8 cellular contexts compared by ENCODE assay signal in genomic region chr10:1050555-1050954, GRCh38. TPM values are rescaled to one million over a fixed set of nuclear protein-coding genes. Genes with fewer than 3 reads are reported as not detected.
A peak's percentile ranks its signal among the peaks of the same experiment; 100 is the strongest.
DNase-seq lines count a peak whose midpoint lies in the region; ATAC-seq, FAIRE-seq and TF ChIP-seq lines count a peak whose summit lies in the region.

No MANE protein-coding gene starts in this region.

- H3K36me3 Mint-ChIP-seq in IgD-negative memory B cell: no peaks in the 10 kb centered on the region

- BruUV-seq in HepG2 (replicated peaks; lab: Mats Ljungman, UMichigan): no TSS peak

- peaks cover 3 to 25% of the 10 kb centered on the region in 2 experiments; a peak in 3 of 5 replicates for H3K36me3 ChIP-seq in HepG2 (replicated peaks in 1 of 2; ENCODE audit: control insufficient read depth in 1 of 2, insufficient read depth in 2 of 2, low read length in 2 of 2)

- WGBS in HepG2 (ENCODE audit: low lambda C conversion rate): 32% methylated on average over 4 of the region's 4 CpGs

- H3K27me3 ChIP-seq in HepG2 (ENCODE audit: control insufficient read depth in 1 of 2, insufficient read depth in 2 of 2, low read length in 2 of 2): no peaks in the 10 kb centered on the region; a peak in 1 of 5 replicates

- DNase-seq in DMS114 treated with DMSO at 0.1 percent for 48 hours (lab: John Stamatoyannopoulos, UW; ENCODE audit: unreplicated experiment) (peak; percentile 13), HepG2 (ENCODE audit: low spot score) (peak; percentile 75), HEK293T (ENCODE audit: extremely low spot score) (no peak)
- DNase-seq in activated T-helper 9 cell treated with anti-CD3 and anti-CD28 coated beads, Interleukin-2, amount 50 U/mL, for 16 hours (ENCODE audit: low read depth): peak; percentile 15

- peak overlapping the region; percentile 71 to 100 (median 98) for H3K27ac Mint-ChIP-seq in IgD-negative memory B cell

- POLR2A ChIA-PET in HepG2 (lab: Yijun Ruan, JAX): interaction anchor here (1.6 to 1.8 kb wide), 2 partner anchors 80 to 117 kb away, joined by 6 to 9 read pairs; no protein-coding TSS in a partner anchor
- POLR2A ChIA-PET in HEK293T (lab: Yijun Ruan, JAX): no interaction called here

- no peaks in the 10 kb centered on the region for H3K27me3 Mint-ChIP-seq in IgD-negative memory B cell

- peaks cover 58% of the 10 kb centered on the region for H3K4me1 ChIP-seq in HepG2 (ENCODE audit: insufficient read depth, low read length)

- H3K9me3 Mint-ChIP-seq in IgD-negative memory B cell: no peaks in the 10 kb centered on the region

- CTCF ChIA-PET in HepG2 (lab: Yijun Ruan, JAX; ENCODE audit: low intra/inter-chr PET ratio, low total read pairs) (no interaction called here), HEK293T (lab: Yijun Ruan, JAX) (interaction anchor here (0.6 kb wide), 1 partner anchor 158 kb away, joined by 3 read pairs; no protein-coding TSS in a partner anchor)

- H4K20me1 ChIP-seq in HepG2 (ENCODE audit: insufficient read depth, low read length): peaks cover 33% of the 10 kb centered on the region

- peak overlapping the region; percentile 96 for H3K27ac ChIP-seq in HepG2 (ENCODE audit: extremely low read length, insufficient read depth, low read length)

- H2AFZ ChIP-seq in HepG2 (ENCODE audit: low read length): no peak overlapping the region

- peaks cover 80% of the 10 kb centered on the region for H3K79me2 ChIP-seq in HepG2 (ENCODE audit: insufficient read depth, low read length)

- peak in 1 of 2 experiments; percentile 35; a peak in 1 of 4 replicates for TF ChIP-seq POLR2A in HepG2 (IDR thresholded peaks at IDR 0.05; ENCODE audit: insufficient read depth in 1 of 2, low read depth in 2 of 2, low read length in 2 of 2)

- H3K4me1 Mint-ChIP-seq in IgD-negative memory B cell: peaks cover 38 to 51% (median 48%) of the 10 kb centered on the region in 3 donors

- TF ChIP-seq EP300 in HepG2 (IDR thresholded peaks at IDR 0.05; ENCODE audit: low read depth in 2 of 2, low read length in 2 of 2) (no peak), HepG2 (CRISPR knock-in tag; IDR thresholded peaks at IDR 0.05; ENCODE audit: borderline replicate concordance) (no peak)

- H3K4me2 ChIP-seq in HepG2 (ENCODE audit: low read depth, low read length): peak overlapping the region; percentile 85

- H3K9me3 ChIP-seq in HepG2 (ENCODE audit: low read length): no peaks in the 10 kb centered on the region

- FAIRE-seq in HepG2 (lab: Jason Lieb, UNC): peak; percentile 55

- ATAC-seq in HepG2: peak; percentile 11; the same call in 2 of the 3 replicates
- ATAC-seq in GM18870 (IDR thresholded peaks at IDR 0.05; ENCODE audit: unreplicated experiment): no peak
- ATAC-seq in HG03378 (IDR thresholded peaks at IDR 0.05; ENCODE audit: unreplicated experiment): no peak
- ATAC-seq in HG03354 (IDR thresholded peaks at IDR 0.05; ENCODE audit: poor library complexity, severe bottlenecking, unreplicated experiment): no peak

- peak overlapping the region; percentile 94; the same call in 1 of the 2 replicates for H3K9ac ChIP-seq in HepG2 (ENCODE audit: insufficient read depth, low read depth, low read length)

- in situ Hi-C loops in HepG2 (cut with HindIII; ENCODE audit: extremely low pct_ligation_motif_present, low pct_unique_long_range_greater_than_20kb): no loop called here

- intact Hi-C loops in HepG2 (cut with micrococcal nuclease; ENCODE audit: unreplicated experiment): no loop called here

- H3K4me3 Mint-ChIP-seq in IgD-negative memory B cell: peak overlapping the region; percentile 14 to 99 (median 67)

- no peak for TF ChIP-seq RAD21 in HepG2 (CRISPR knock-in tag; IDR thresholded peaks at IDR 0.05)

- TF ChIP-seq CTCF in HepG2 (CRISPR knock-in tag; IDR thresholded peaks at IDR 0.05): no peak

- H3K4me3 ChIP-seq in HepG2 (replicated peaks in 1 of 3; ENCODE audit: insufficient read depth in 1 of 3, low read depth in 2 of 3, low read length in 3 of 3): peak overlapping the region; percentile 34 to 98 (median 80); a peak in 5 of 6 replicates

TF ChIP-seq in HepG2, 621 proteins besides CTCF, POLR2A, EP300 and RAD21 (continues in another document):
- TF ChIP-seq ZNF263 (CRISPR knock-in tag; IDR thresholded peaks at IDR 0.05) (no peak), ZMYM4 (CRISPR knock-in tag; IDR thresholded peaks at IDR 0.05) (peak; percentile 40; the same call in 1 of the 2 replicates)

TF ChIP-seq in HEK293T, 16 proteins besides CTCF, POLR2A, EP300 and RAD21 (continues in another document):
- TF ChIP-seq FOXK2 (IDR thresholded peaks at IDR 0.05) (no peak), TARDBP (IDR thresholded peaks at IDR 0.05) (no peak), FOXA1 (IDR thresholded peaks at IDR 0.05) (no peak)

RNA-seq across cellular contexts. Expression of gene IDI1, which starts 1.6 kb away (rescaled TPM):
- polyA plus RNA-seq in IgD-negative memory B cell: 54.8 TPM
- 145 and 247 TPM in 2 replicates for total RNA-seq in HepG2 (2016; rRNA removed; fragmentation: Illumina TruSeq; extraction: Trizol)
- 30.6 and 36.4 TPM in 2 replicates for total RNA-seq in HepG2 (2016; cell fraction: cytosol; rRNA removed; fragmentation: Illumina TruSeq; extraction: Trizol; ENCODE audit: low read depth)
- total RNA-seq in HepG2 (2016; cell fraction: insoluble cytoplasmic fraction; rRNA removed; fragmentation: Illumina TruSeq; extraction: Trizol): 151 and 249 TPM in 2 replicates
- total RNA-seq in HepG2 (2016; cell fraction: membrane; rRNA removed; fragmentation: Illumina TruSeq; extraction: Trizol): 51.4 and 56.7 TPM in 2 replicates
- total RNA-seq in HepG2 (2016; cell fraction: nucleus; rRNA removed; fragmentation: Illumina TruSeq; extraction: Trizol): 95.7 and 98.8 TPM in 2 replicates
- polyA plus RNA-seq in HepG2 (2011; rRNA removed): 44.4 and 56.6 TPM in 2 replicates
- 17.6 and 37.3 TPM in 2 replicates for polyA plus RNA-seq in HepG2 (2011; cell fraction: cytosol; rRNA removed)
- polyA plus RNA-seq in HepG2 (2011; cell fraction: nucleus; rRNA removed): 43.0 and 68.2 TPM in 2 replicates
- polyA plus RNA-seq in HepG2 (2012): 95.0 and 101 TPM in 2 replicates
- polyA plus RNA-seq in HepG2 (2016; cell fraction: cytosol; fragmentation: Illumina TruSeq; extraction: Trizol; ENCODE audit: low read depth): 11.6 and 13.1 TPM in 2 replicates
- polyA plus RNA-seq in HepG2 (2016; cell fraction: insoluble cytoplasmic fraction; fragmentation: Illumina TruSeq; extraction: Trizol; ENCODE audit: low read depth): 253 and 286 TPM in 2 replicates
- polyA plus RNA-seq in HepG2 (2016; cell fraction: membrane; fragmentation: Illumina TruSeq; extraction: Trizol; ENCODE audit: low read depth): 34.8 and 35.9 TPM in 2 replicates
- polyA plus RNA-seq in HepG2 (2016; cell fraction: nucleus; fragmentation: Illumina TruSeq; extraction: Trizol; ENCODE audit: insufficient read depth, low read depth): 142 and 155 TPM in 2 replicates
- 13.6 and 22.4 TPM in 2 replicates for polyA minus RNA-seq in HepG2 (2011; rRNA and poly(A)+ RNA removed; ENCODE audit: low replicate concordance)
- polyA minus RNA-seq in HepG2 (2011; cell fraction: cytosol; rRNA and poly(A)+ RNA removed): 13.5 and 22.8 TPM in 2 replicates
- 43.5 and 60.7 TPM in 2 replicates for polyA minus RNA-seq in HepG2 (2011; cell fraction: nucleus; rRNA and poly(A)+ RNA removed)

RNA-seq across cellular contexts. Expression of gene WDR37, which starts 5.6 kb away (rescaled TPM):
- polyA plus RNA-seq in IgD-negative memory B cell (14.7 TPM), HepG2 (2011; rRNA removed) (7.5 and 8.6 TPM in 2 replicates)
- total RNA-seq in HepG2 (2016; rRNA removed; fragmentation: Illumina TruSeq; extraction: Trizol): 5.4 and 5.9 TPM in 2 replicates
- total RNA-seq in HepG2 (2016; cell fraction: cytosol; rRNA removed; fragmentation: Illumina TruSeq; extraction: Trizol; ENCODE audit: low read depth): 14.4 and 16.4 TPM in 2 replicates
- 4.7 and 6.1 TPM in 2 replicates for total RNA-seq in HepG2 (2016; cell fraction: insoluble cytoplasmic fraction; rRNA removed; fragmentation: Illumina TruSeq; extraction: Trizol)
- total RNA-seq in HepG2 (2016; cell fraction: membrane; rRNA removed; fragmentation: Illumina TruSeq; extraction: Trizol): 8.1 and 8.5 TPM in 2 replicates
- 7.7 and 7.8 TPM in 2 replicates for total RNA-seq in HepG2 (2016; cell fraction: nucleus; rRNA removed; fragmentation: Illumina TruSeq; extraction: Trizol)
- 5.3 TPM in 2 replicates for polyA plus RNA-seq in HepG2 (2011; cell fraction: cytosol; rRNA removed)
- 19.8 and 22.5 TPM in 2 replicates for polyA plus RNA-seq in HepG2 (2011; cell fraction: nucleus; rRNA removed)
- polyA plus RNA-seq in HepG2 (2012): 6.1 and 6.9 TPM in 2 replicates
- polyA plus RNA-seq in HepG2 (2016; cell fraction: cytosol; fragmentation: Illumina TruSeq; extraction: Trizol; ENCODE audit: low read depth): 0.37 and 0.41 TPM in 2 replicates
- 4.6 and 5.8 TPM in 2 replicates for polyA plus RNA-seq in HepG2 (2016; cell fraction: insoluble cytoplasmic fraction; fragmentation: Illumina TruSeq; extraction: Trizol; ENCODE audit: low read depth)
- polyA plus RNA-seq in HepG2 (2016; cell fraction: membrane; fragmentation: Illumina TruSeq; extraction: Trizol; ENCODE audit: low read depth): 1.1 and 1.2 TPM in 2 replicates
- polyA plus RNA-seq in HepG2 (2016; cell fraction: nucleus; fragmentation: Illumina TruSeq; extraction: Trizol; ENCODE audit: insufficient read depth, low read depth): 16.0 TPM in 2 replicates
- polyA minus RNA-seq in HepG2 (2011; rRNA and poly(A)+ RNA removed; ENCODE audit: low replicate concordance): 39.9 and 41.7 TPM in 2 replicates
- polyA minus RNA-seq in HepG2 (2011; cell fraction: cytosol; rRNA and poly(A)+ RNA removed): 7.3 and 13.4 TPM in 2 replicates
- polyA minus RNA-seq in HepG2 (2011; cell fraction: nucleus; rRNA and poly(A)+ RNA removed): 16.2 and 17.1 TPM in 2 replicates

RNA-seq across cellular contexts. Expression of gene IDI2, which starts 24.9 kb away (rescaled TPM):
- not detected for polyA plus RNA-seq in IgD-negative memory B cell
- not detected in 2 replicates for total RNA-seq in HepG2 (2016; rRNA removed; fragmentation: Illumina TruSeq; extraction: Trizol)
- not detected in 2 replicates for total RNA-seq in HepG2 (2016; cell fraction: cytosol; rRNA removed; fragmentation: Illumina TruSeq; extraction: Trizol; ENCODE audit: low read depth)
- total RNA-seq in HepG2 (2016; cell fraction: insoluble cytoplasmic fraction; rRNA removed; fragmentation: Illumina TruSeq; extraction: Trizol): not detected in 2 replicates
- not detected in 2 replicates for total RNA-seq in HepG2 (2016; cell fraction: membrane; rRNA removed; fragmentation: Illumina TruSeq; extraction: Trizol)
- not detected in 2 replicates for total RNA-seq in HepG2 (2016; cell fraction: nucleus; rRNA removed; fragmentation: Illumina TruSeq; extraction: Trizol)
- polyA plus RNA-seq in HepG2 (2011; rRNA removed): not detected in 2 replicates
- polyA plus RNA-seq in HepG2 (2011; cell fraction: cytosol; rRNA removed): not detected in 2 replicates
- not detected in 2 replicates for polyA plus RNA-seq in HepG2 (2011; cell fraction: nucleus; rRNA removed)
- not detected in 2 replicates for polyA plus RNA-seq in HepG2 (2012)
- polyA plus RNA-seq in HepG2 (2016; cell fraction: cytosol; fragmentation: Illumina TruSeq; extraction: Trizol; ENCODE audit: low read depth): not detected in 2 replicates
- not detected in 2 replicates for polyA plus RNA-seq in HepG2 (2016; cell fraction: insoluble cytoplasmic fraction; fragmentation: Illumina TruSeq; extraction: Trizol; ENCODE audit: low read depth)
- polyA plus RNA-seq in HepG2 (2016; cell fraction: membrane; fragmentation: Illumina TruSeq; extraction: Trizol; ENCODE audit: low read depth): not detected in 2 replicates
- not detected in 2 replicates for polyA plus RNA-seq in HepG2 (2016; cell fraction: nucleus; fragmentation: Illumina TruSeq; extraction: Trizol; ENCODE audit: insufficient read depth, low read depth)
- not detected in 2 replicates for polyA minus RNA-seq in HepG2 (2011; rRNA and poly(A)+ RNA removed; ENCODE audit: low replicate concordance)
- not detected in 2 replicates for polyA minus RNA-seq in HepG2 (2011; cell fraction: cytosol; rRNA and poly(A)+ RNA removed)
- polyA minus RNA-seq in HepG2 (2011; cell fraction: nucleus; rRNA and poly(A)+ RNA removed): not detected in 2 replicates
